1 cellular context compared by ENCODE assay signal in genomic region chr11:123475478-123475877, GRCh38.
TF ChIP-seq lines count a peak whose summit lies in the region.

No MANE protein-coding gene starts in this region.

TF ChIP-seq in GM23338, 12 proteins besides CTCF, POLR2A, EP300 and RAD21 (continued from another document):
- TF ChIP-seq, protein P1, sequence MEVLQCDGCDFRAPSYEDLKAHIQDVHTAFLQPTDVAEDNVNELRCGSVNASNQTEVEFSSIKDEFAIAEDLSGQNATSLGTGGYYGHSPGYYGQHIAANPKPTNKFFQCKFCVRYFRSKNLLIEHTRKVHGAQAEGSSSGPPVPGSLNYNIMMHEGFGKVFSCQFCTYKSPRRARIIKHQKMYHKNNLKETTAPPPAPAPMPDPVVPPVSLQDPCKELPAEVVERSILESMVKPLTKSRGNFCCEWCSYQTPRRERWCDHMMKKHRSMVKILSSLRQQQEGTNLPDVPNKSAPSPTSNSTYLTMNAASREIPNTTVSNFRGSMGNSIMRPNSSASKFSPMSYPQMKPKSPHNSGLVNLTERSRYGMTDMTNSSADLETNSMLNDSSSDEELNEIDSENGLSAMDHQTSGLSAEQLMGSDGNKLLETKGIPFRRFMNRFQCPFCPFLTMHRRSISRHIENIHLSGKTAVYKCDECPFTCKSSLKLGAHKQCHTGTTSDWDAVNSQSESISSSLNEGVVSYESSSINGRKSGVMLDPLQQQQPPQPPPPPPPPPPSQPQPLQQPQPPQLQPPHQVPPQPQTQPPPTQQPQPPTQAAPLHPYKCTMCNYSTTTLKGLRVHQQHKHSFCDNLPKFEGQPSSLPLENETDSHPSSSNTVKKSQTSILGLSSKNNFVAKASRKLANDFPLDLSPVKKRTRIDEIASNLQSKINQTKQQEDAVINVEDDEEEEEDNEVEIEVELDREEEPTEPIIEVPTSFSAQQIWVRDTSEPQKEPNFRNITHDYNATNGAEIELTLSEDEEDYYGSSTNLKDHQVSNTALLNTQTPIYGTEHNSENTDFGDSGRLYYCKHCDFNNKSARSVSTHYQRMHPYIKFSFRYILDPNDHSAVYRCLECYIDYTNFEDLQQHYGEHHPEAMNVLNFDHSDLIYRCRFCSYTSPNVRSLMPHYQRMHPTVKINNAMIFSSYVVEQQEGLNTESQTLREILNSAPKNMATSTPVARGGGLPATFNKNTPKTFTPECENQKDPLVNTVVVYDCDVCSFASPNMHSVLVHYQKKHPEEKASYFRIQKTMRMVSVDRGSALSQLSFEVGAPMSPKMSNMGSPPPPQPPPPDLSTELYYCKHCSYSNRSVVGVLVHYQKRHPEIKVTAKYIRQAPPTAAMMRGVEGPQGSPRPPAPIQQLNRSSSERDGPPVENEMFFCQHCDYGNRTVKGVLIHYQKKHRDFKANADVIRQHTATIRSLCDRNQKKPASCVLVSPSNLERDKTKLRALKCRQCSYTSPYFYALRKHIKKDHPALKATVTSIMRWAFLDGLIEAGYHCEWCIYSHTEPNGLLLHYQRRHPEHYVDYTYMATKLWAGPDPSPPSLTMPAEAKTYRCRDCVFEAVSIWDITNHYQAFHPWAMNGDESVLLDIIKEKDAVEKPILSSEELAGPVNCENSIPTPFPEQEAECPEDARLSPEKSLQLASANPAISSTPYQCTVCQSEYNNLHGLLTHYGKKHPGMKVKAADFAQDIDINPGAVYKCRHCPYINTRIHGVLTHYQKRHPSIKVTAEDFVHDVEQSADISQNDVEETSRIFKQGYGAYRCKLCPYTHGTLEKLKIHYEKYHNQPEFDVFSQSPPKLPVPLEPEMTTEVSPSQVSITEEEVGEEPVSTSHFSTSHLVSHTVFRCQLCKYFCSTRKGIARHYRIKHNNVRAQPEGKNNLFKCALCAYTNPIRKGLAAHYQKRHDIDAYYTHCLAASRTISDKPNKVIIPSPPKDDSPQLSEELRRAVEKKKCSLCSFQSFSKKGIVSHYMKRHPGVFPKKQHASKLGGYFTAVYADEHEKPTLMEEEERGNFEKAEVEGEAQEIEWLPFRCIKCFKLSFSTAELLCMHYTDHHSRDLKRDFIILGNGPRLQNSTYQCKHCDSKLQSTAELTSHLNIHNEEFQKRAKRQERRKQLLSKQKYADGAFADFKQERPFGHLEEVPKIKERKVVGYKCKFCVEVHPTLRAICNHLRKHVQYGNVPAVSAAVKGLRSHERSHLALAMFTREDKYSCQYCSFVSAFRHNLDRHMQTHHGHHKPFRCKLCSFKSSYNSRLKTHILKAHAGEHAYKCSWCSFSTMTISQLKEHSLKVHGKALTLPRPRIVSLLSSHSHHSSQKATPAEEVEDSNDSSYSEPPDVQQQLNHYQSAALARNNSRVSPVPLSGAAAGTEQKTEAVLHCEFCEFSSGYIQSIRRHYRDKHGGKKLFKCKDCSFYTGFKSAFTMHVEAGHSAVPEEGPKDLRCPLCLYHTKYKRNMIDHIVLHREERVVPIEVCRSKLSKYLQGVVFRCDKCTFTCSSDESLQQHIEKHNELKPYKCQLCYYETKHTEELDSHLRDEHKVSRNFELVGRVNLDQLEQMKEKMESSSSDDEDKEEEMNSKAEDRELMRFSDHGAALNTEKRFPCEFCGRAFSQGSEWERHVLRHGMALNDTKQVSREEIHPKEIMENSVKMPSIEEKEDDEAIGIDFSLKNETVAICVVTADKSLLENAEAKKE (CRISPR knock-in tag; IDR thresholded peaks at IDR 0.05) = no peak
- TF ChIP-seq ZNF331 (CRISPR knock-in tag; IDR thresholded peaks at IDR 0.05; ENCODE audit: low read depth) (no peak), POLR2AphosphoS5 (IDR thresholded peaks at IDR 0.05; ENCODE audit: low read depth) (no peak), ETS1 (IDR thresholded peaks at IDR 0.05) (no peak), ZNF114 (CRISPR knock-in tag; IDR thresholded peaks at IDR 0.05) (no peak), REST (IDR thresholded peaks at IDR 0.05; ENCODE audit: unreplicated experiment) (no peak), STAT1 (IDR thresholded peaks at IDR 0.05; ENCODE audit: unreplicated experiment) (no peak), EZH2 (IDR thresholded peaks at IDR 0.05; ENCODE audit: low read depth, unreplicated experiment) (no peak)
